Comparison of ENCODE assay signal across 14 cellular contexts in genomic region chr3:12601072-12601471, GRCh38. TPM values are rescaled to one million over a fixed set of nuclear protein-coding genes. Genes with fewer than 3 reads are reported as not detected.
DNase-seq lines count a peak whose midpoint lies in the region; ATAC-seq and TF ChIP-seq lines count a peak whose summit lies in the region.
"Had no signal": no experiment of that assay in that cellular context is flagged by ENCODE, and none has a peak within 500 bp of the region (broad histone marks: within the 10 kb centered on the region; RNA-seq: fewer than 3 reads in every experiment).

No MANE protein-coding gene starts in this region.

- no peaks in the 10 kb centered on the region for H3K27me3 Mint-ChIP-seq in T-helper 17 cell
- H3K27me3 Mint-ChIP-seq: activated naive CD4-positive, alpha-beta T cell treated with anti-CD3 and anti-CD28 coated beads, Interleukin-2, amount 10 ng/mL, durations not matched to agents 7 days and 5 days had no signal

- H3K4me3 Mint-ChIP-seq in T-helper 17 cell, result no peak overlapping the region
- H3K4me3 Mint-ChIP-seq: activated naive CD4-positive, alpha-beta T cell treated with anti-CD3 and anti-CD28 coated beads, Interleukin-2, amount 10 ng/mL, durations not matched to agents 7 days and 5 days had no signal

- H3K36me3 ChIP-seq in left ventricle myocardium inferior, result peaks cover 93% of the 10 kb centered on the region
- peaks cover 0 to 100% (median 69%) of the 10 kb centered on the region in 9 donors for H3K36me3 ChIP-seq in heart right ventricle
- no peaks in the 10 kb centered on the region for H3K36me3 ChIP-seq in ovary

- H3K27me3 ChIP-seq in left ventricle myocardium inferior (ENCODE audit: low read depth) (no peaks in the 10 kb centered on the region), heart right ventricle (no peaks in the 10 kb centered on the region), ovary (no peaks in the 10 kb centered on the region)

- H3K36me3 Mint-ChIP-seq in T-helper 17 cell (ENCODE audit: low read depth), result no peaks in the 10 kb centered on the region

- H3K9me3 ChIP-seq in left ventricle myocardium inferior (replicated peaks) (no peaks in the 10 kb centered on the region), heart right ventricle (no peaks in the 10 kb centered on the region), T-helper 17 cell (ENCODE audit: control insufficient read depth, low read length, poor library complexity, severe bottlenecking) (no peaks in the 10 kb centered on the region), ovary (no peaks in the 10 kb centered on the region)
- H3K9me3 ChIP-seq: HAP-1 had no signal

- H3K4me3 ChIP-seq in left ventricle myocardium inferior (no peak overlapping the region), heart right ventricle (no peak overlapping the region), fibroblast of villous mesenchyme (ENCODE audit: low read depth, low read length) (no peak overlapping the region), ovary (no peak overlapping the region)
- H3K4me3 ChIP-seq: HAP-1 had no signal

- TF ChIP-seq POLR2A in ovary (IDR thresholded peaks at IDR 0.05), result no peak

- WGBS in heart right ventricle, 2 donors, result 43 to 52% methylated on average over 1 of the region's 1 CpG
- 51 to 66% (median 66%) methylated on average over 1 of the region's 1 CpG for WGBS in ovary, 3 donors

- H3K27ac Mint-ChIP-seq in T-helper 17 cell, result peak overlapping the region; percentile 56
- H3K27ac Mint-ChIP-seq: activated naive CD4-positive, alpha-beta T cell treated with anti-CD3 and anti-CD28 coated beads, Interleukin-2, amount 10 ng/mL, durations not matched to agents 7 days and 5 days had no signal

- peaks cover 27% of the 10 kb centered on the region for H3K4me1 ChIP-seq in left ventricle myocardium inferior
- peaks cover 0 to 20% (median 0%) of the 10 kb centered on the region in 9 donors for H3K4me1 ChIP-seq in heart right ventricle
- no peaks in the 10 kb centered on the region for H3K4me1 ChIP-seq in ovary (ENCODE audit: insufficient read depth)

- intact Hi-C loops in left ventricle myocardium inferior (cut with micrococcal nuclease) (no loop called here), heart right ventricle (cut with DNase I) (loop anchor here in 2 of 10 donors (5.0 to 10.0 kb wide), 2 partner anchors 54 to 61 kb away; partner anchors contain the start of gene RAF1 (in 1 of the 2)), ovary (cut with DNase I) (no loop called here)

- peaks cover 2% of the 10 kb centered on the region for H3K4me1 Mint-ChIP-seq in T-helper 17 cell
- H3K4me1 Mint-ChIP-seq: activated naive CD4-positive, alpha-beta T cell treated with anti-CD3 and anti-CD28 coated beads, Interleukin-2, amount 10 ng/mL, durations not matched to agents 7 days and 5 days had no signal

- TF ChIP-seq EP300 in ovary (IDR thresholded peaks at IDR 0.05), result no peak

- H3K27ac ChIP-seq in left ventricle myocardium inferior (replicated peaks) (peak overlapping the region; percentile 10), heart right ventricle (peak overlapping the region in 1 of 10 donors; percentile 5), ovary (no peak overlapping the region)

- DNase-seq in left ventricle myocardium inferior (no peak), heart right ventricle (no peak), T-helper 17 cell (no peak), fibroblast of villous mesenchyme (ENCODE audit: low read depth) (peak; percentile 13), ovary (no peak)
- no peak for DNase-seq in activated naive CD4-positive, alpha-beta T cell treated with Interleukin-2 at 50 U/mL for 16 hours
- DNase-seq: activated CD4-positive, CD25-positive, alpha-beta regulatory T cell; activated naive CD4-positive, alpha-beta T cell treated with anti-CD3 and anti-CD28 coated beads, Interleukin-2, amount 10 ng/mL, durations not matched to agents 7 days and 5 days; caudate nucleus; NCI-H2171 treated with DMSO at 0.1 percent for 48 hours had no signal

- TF ChIP-seq CTCF in left ventricle myocardium inferior (IDR thresholded peaks at IDR 0.05; ENCODE audit: borderline replicate concordance) (peak; percentile 36), heart right ventricle (IDR thresholded peaks at IDR 0.05) (peak in 4 of 9 donors; percentile 17 to 43 (median 41)), fibroblast of villous mesenchyme (IDR thresholded peaks at IDR 0.05; ENCODE audit: insufficient read depth, low read depth, low read length) (peak; percentile 26), ovary (IDR thresholded peaks at IDR 0.05) (no peak)

- no peak for ATAC-seq in heart right ventricle
- no peak for ATAC-seq in T-helper 17 cell
- no peak for ATAC-seq in GM19351 (IDR thresholded peaks at IDR 0.05; ENCODE audit: unreplicated experiment)
- ATAC-seq in HG03108 (IDR thresholded peaks at IDR 0.05; ENCODE audit: unreplicated experiment), result no peak

RNA-seq across cellular contexts. Expression of gene MKRN2, which starts 44.2 kb away (rescaled TPM):
- 34.3 TPM for total RNA-seq in left ventricle myocardium inferior
- total RNA-seq in heart right ventricle, result 10 to 100 TPM; 31.3 to 51.0 (median 40.5) TPM
- 10 to 100 TPM; 26.0 to 28.9 TPM for polyA plus RNA-seq in heart right ventricle
- total RNA-seq in T-helper 17 cell, result 10 to 100 TPM; 21.9 to 23.9 TPM
- 41.9 and 42.7 TPM in 2 replicates for total RNA-seq in fibroblast of villous mesenchyme
- total RNA-seq in ovary, result 10 to 100 TPM; 23.8 to 42.3 (median 28.8) TPM
- polyA plus RNA-seq in ovary, result 10 to 100 TPM; 24.2 to 31.6 TPM

RNA-seq across cellular contexts. Expression of gene MKRN2OS, which starts 55.8 kb away (rescaled TPM):
- total RNA-seq in left ventricle myocardium inferior (1.8 TPM), heart right ventricle (1 to 10 TPM in 6 of 10 donors, under 1 TPM in 1, not detected in 3; 0.49 to 9.3 (median 6.2) TPM), T-helper 17 cell (not detected), fibroblast of villous mesenchyme (not detected in 2 replicates), ovary (1 to 10 TPM in 1 of 7 donors, under 1 TPM in 1, not detected in 5; 0.27 to 1.1 TPM)
- polyA plus RNA-seq in heart right ventricle (not detected), ovary (not detected)
- total RNA-seq: lung microvascular endothelial cell had no signal

Comparison
In these comparisons a context has a peak if more than half of its experiments do, and no peak if none do; other contexts are left out.
1. CTCF ChIP-seq: peak in left ventricle myocardium inferior (single experiment) and fibroblast of villous mesenchyme (single experiment); none in ovary (0 of 3).